8 cellular contexts compared by ENCODE assay signal in the genomic region with DNA sequence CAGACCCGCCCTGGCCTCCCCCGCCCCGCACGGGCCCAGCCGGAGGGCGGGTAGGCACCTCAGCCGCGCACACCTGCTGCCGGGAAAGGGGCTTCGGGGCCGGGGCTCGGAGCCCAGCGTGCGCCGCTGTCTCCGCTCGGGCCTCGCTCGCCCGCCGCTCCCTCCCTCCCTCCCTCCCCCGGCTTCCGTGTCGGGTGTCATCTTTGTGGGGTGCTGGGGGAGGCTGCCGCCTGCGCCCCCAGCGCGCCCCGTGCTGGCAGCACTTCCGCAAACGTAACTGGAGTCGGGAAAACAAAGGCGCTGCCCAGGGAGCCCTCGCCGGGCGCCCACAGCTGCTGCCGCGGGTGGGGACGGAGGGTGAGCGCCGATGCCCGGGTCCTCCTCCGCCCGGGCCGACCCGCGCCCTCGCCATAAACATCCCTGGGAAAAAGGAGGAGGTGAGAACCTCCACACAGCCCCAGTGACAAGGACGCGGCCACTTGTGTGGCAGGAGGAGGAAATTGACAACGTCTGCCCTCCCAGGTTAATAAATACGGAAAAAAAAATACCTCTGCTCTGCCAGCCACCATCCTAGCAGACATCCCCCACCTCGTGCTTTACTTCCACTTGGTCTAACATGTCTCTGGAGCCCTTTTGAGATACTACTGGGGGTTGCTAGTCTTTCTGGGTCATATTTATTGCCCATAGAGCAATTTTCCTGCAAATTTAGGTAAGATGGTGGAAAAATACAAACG. TPM values are rescaled to one million over a fixed set of nuclear protein-coding genes. Genes with fewer than 3 reads are reported as not detected.
A peak's percentile ranks its signal among the peaks of the same experiment; 100 is the strongest.
DNase-seq lines count a peak whose midpoint lies in the region; ATAC-seq, FAIRE-seq and TF ChIP-seq lines count a peak whose summit lies in the region.

No MANE protein-coding gene starts in this region.

- H3K4me1 Mint-ChIP-seq in activated naive CD8-positive, alpha-beta T cell (ENCODE audit: low read depth) = peaks cover 44% of the 10 kb centered on the region
- H3K4me1 Mint-ChIP-seq in progenitor cell of endocrine pancreas (ENCODE audit: low read depth) = peaks cover 1% of the 10 kb centered on the region

- no peaks in the 10 kb centered on the region for H3K27me3 ChIP-seq in upper lobe of right lung

- no peak for TF ChIP-seq CTCF in progenitor cell of endocrine pancreas (IDR thresholded peaks at IDR 0.05; ENCODE audit: unreplicated experiment)
- TF ChIP-seq CTCF in upper lobe of right lung (IDR thresholded peaks at IDR 0.05) = no peak

- peak; percentile 62 for ATAC-seq in GM21381 (IDR thresholded peaks at IDR 0.05; ENCODE audit: unreplicated experiment)
- ATAC-seq in left cardiac atrium = peak; percentile 57 to 65
- ATAC-seq in upper lobe of right lung = peak; percentile 75

- peak overlapping the region; percentile 97 for H3K27ac Mint-ChIP-seq in activated naive CD8-positive, alpha-beta T cell
- H3K27ac Mint-ChIP-seq in progenitor cell of endocrine pancreas = no peak overlapping the region

- no peaks in the 10 kb centered on the region for H3K27me3 Mint-ChIP-seq in activated naive CD8-positive, alpha-beta T cell
- H3K27me3 Mint-ChIP-seq in progenitor cell of endocrine pancreas = peaks cover 18% of the 10 kb centered on the region

- intact Hi-C loops in left cardiac atrium (cut with DNase I) (no loop called here), upper lobe of right lung (cut with DNase I) (no loop called here)

- peak overlapping the region; percentile 90 for H3K27ac ChIP-seq in upper lobe of right lung

- peaks cover 27% of the 10 kb centered on the region for H3K4me1 ChIP-seq in upper lobe of right lung

- peak overlapping the region; percentile 73 for H3K4me3 ChIP-seq in upper lobe of right lung

- H3K4me3 Mint-ChIP-seq in activated naive CD8-positive, alpha-beta T cell = peak overlapping the region; percentile 93
- peak overlapping the region; percentile 77 for H3K4me3 Mint-ChIP-seq in progenitor cell of endocrine pancreas (ENCODE audit: low read depth)

- H3K36me3 Mint-ChIP-seq in activated naive CD8-positive, alpha-beta T cell = peaks cover 8% of the 10 kb centered on the region
- no peaks in the 10 kb centered on the region for H3K36me3 Mint-ChIP-seq in progenitor cell of endocrine pancreas (ENCODE audit: insufficient read depth)

- H3K9me3 Mint-ChIP-seq in activated naive CD8-positive, alpha-beta T cell (ENCODE audit: low read depth) = no peaks in the 10 kb centered on the region
- no peaks in the 10 kb centered on the region for H3K9me3 Mint-ChIP-seq in progenitor cell of endocrine pancreas (ENCODE audit: low read depth)

- DNase-seq in DMS53 (lab: John Stamatoyannopoulos, UW) (peak; percentile 83), HTR-8/SVneo (ENCODE audit: insufficient read length, low spot score) (peak; percentile 64), SHP77 (lab: John Stamatoyannopoulos, UW) (peak; percentile 10 to 55), left cardiac atrium (peak; percentile 64), progenitor cell of endocrine pancreas (ENCODE audit: low spot score, unreplicated experiment) (peak; percentile 27), upper lobe of right lung (peak; percentile 87)

- no peaks in the 10 kb centered on the region for H3K9me3 ChIP-seq in upper lobe of right lung

- H3K36me3 ChIP-seq in upper lobe of right lung = no peaks in the 10 kb centered on the region

- no peak for FAIRE-seq in HTR-8/SVneo (lab: Jason Lieb, UNC)

RNA-seq across cellular contexts. Expression of gene MFSD6, which starts 0.6 kb away (rescaled TPM):
- 10 to 100 TPM; 26.7 to 29.8 TPM for total RNA-seq in left cardiac atrium
- 15.1 and 15.4 TPM in 2 replicates for total RNA-seq in progenitor cell of endocrine pancreas
- total RNA-seq in upper lobe of right lung = 55.8 TPM

Comparison
In these comparisons a context has a peak if more than half of its experiments do, and no peak if none do; other contexts are left out.
1. Peak in every context shown above with its lines: DNase-seq, ATAC-seq, H3K4me3 ChIP-seq and H3K27ac ChIP-seq.
2. DNase-seq: peak in every context shown above with its lines; median percentile 87 in upper lobe of right lung; 83 in DMS53; 64 in HTR-8/SVneo; 64 in left cardiac atrium; 32 in SHP77; 27 in progenitor cell of endocrine pancreas.